Comparison of ENCODE assay signal across 8 cellular contexts in the genomic region with DNA sequence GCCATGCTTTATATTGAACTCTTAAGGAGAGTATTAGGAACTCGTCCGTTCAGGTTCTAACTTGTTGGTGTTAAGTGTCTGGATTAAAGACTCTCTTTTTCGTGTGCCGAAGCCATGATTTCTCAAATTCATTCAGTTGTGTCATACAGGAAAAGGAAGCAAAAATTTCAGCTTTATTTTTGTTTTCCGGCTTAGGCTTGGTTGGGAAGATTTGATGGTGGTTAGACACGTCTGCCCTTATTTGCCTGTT. TPM values are rescaled to one million over a fixed set of nuclear protein-coding genes. Genes with fewer than 3 reads are reported as not detected.
DNase-seq lines count a peak whose midpoint lies in the region; ATAC-seq and TF ChIP-seq lines count a peak whose summit lies in the region.

No MANE protein-coding gene starts in this region.

- no peak overlapping the region for H3K9ac ChIP-seq in HUES48 (ENCODE audit: low read depth, low read length)

- peak overlapping the region; percentile 74 for H3K27ac ChIP-seq in CD4-positive, CD25-positive, alpha-beta regulatory T cell (ENCODE audit: insufficient read depth, low read length, poor library complexity, severe bottlenecking)
- H3K27ac ChIP-seq in HUES48 (ENCODE audit: low read depth, low read length) (peak overlapping the region; percentile 50), brain microvascular endothelial cell (peak overlapping the region; percentile 48), vagina (peak overlapping the region; percentile 60)

- H3K36me3 ChIP-seq in CD4-positive, CD25-positive, alpha-beta regulatory T cell (ENCODE audit: control insufficient read depth, insufficient read depth, low read length) = peaks cover 13% of the 10 kb centered on the region
- H3K36me3 ChIP-seq in HUES48 (ENCODE audit: control insufficient read depth, insufficient read depth, low read length) (peaks cover 10% of the 10 kb centered on the region; the same call in 1 of the 2 replicates), brain microvascular endothelial cell (replicated peaks) (peaks cover 15% of the 10 kb centered on the region), vagina (peaks cover 0 to 8% of the 10 kb centered on the region in 2 donors)

- intact Hi-C loops in vagina (cut with DNase I) = no loop called here
- intact Hi-C loops in sciatic nerve (cut with DNase I) = no loop called here

- TF ChIP-seq CTCF in brain microvascular endothelial cell (IDR thresholded peaks at IDR 0.05; ENCODE audit: low read depth, low read length, missing control alignments) (no peak), vagina (IDR thresholded peaks at IDR 0.05) (no peak)

- peak in 1 of 3 donors; percentile 20 for DNase-seq in CD4-positive, CD25-positive, alpha-beta regulatory T cell
- DNase-seq in brain microvascular endothelial cell (no peak), memory B cell (ENCODE audit: low spot score in 2 of 2) (no peak), vagina (ENCODE audit: extremely low spot score in 2 of 2) (no peak), sciatic nerve (ENCODE audit: low spot score) (no peak)
- no peak for DNase-seq in activated CD4-positive, alpha-beta T cell treated with anti-CD3 and anti-CD28 coated beads, Interleukin-2, amount 50 U/mL, for 1 hour

- ATAC-seq in CD4-positive, CD25-positive, alpha-beta regulatory T cell (ENCODE audit: low read depth in 2 of 2) = no peak
- ATAC-seq in memory B cell (ENCODE audit: low read depth) (no peak), sciatic nerve (no peak), GM18867 (IDR thresholded peaks at IDR 0.05; ENCODE audit: unreplicated experiment) (no peak)

- H3K4me1 ChIP-seq in CD4-positive, CD25-positive, alpha-beta regulatory T cell (ENCODE audit: control insufficient read depth, insufficient read depth, low read length, poor library complexity, severe bottlenecking) = peaks cover 40% of the 10 kb centered on the region
- H3K4me1 ChIP-seq in HUES48 (ENCODE audit: control insufficient read depth, insufficient read depth, low read length) = peaks cover 14% of the 10 kb centered on the region
- H3K4me1 ChIP-seq in vagina = peaks cover 37% of the 10 kb centered on the region

- H3K9me3 ChIP-seq in CD4-positive, CD25-positive, alpha-beta regulatory T cell (ENCODE audit: control insufficient read depth in 2 of 2, low read length in 2 of 2) = no peaks in the 10 kb centered on the region
- H3K9me3 ChIP-seq in HUES48 (ENCODE audit: control insufficient read depth, insufficient read depth, low read length) (no peaks in the 10 kb centered on the region), vagina (no peaks in the 10 kb centered on the region)

- H3K36me3 Mint-ChIP-seq in CD4-positive, CD25-positive, alpha-beta regulatory T cell = peaks cover 3% of the 10 kb centered on the region
- H3K36me3 Mint-ChIP-seq in memory B cell = peaks cover 7% of the 10 kb centered on the region

- no peaks in the 10 kb centered on the region for H3K27me3 Mint-ChIP-seq in CD4-positive, CD25-positive, alpha-beta regulatory T cell
- no peaks in the 10 kb centered on the region for H3K27me3 Mint-ChIP-seq in memory B cell

- H3K27me3 ChIP-seq in CD4-positive, CD25-positive, alpha-beta regulatory T cell (ENCODE audit: control insufficient read depth, insufficient read depth, low read length) = no peaks in the 10 kb centered on the region
- no peaks in the 10 kb centered on the region for H3K27me3 ChIP-seq in HUES48 (ENCODE audit: control insufficient read depth, insufficient read depth, low read length)
- no peaks in the 10 kb centered on the region for H3K27me3 ChIP-seq in brain microvascular endothelial cell (replicated peaks)
- no peaks in the 10 kb centered on the region for H3K27me3 ChIP-seq in vagina

- peak overlapping the region; percentile 96 for H3K4me3 ChIP-seq in CD4-positive, CD25-positive, alpha-beta regulatory T cell (ENCODE audit: low read depth, low read length)
- peak overlapping the region; percentile 80 for H3K4me3 ChIP-seq in HUES48 (ENCODE audit: low read depth, low read length)
- peak overlapping the region; percentile 64 for H3K4me3 ChIP-seq in brain microvascular endothelial cell (ENCODE audit: low read depth, low read length)
- H3K4me3 ChIP-seq in vagina = peak overlapping the region; percentile 57 to 66

- no peaks in the 10 kb centered on the region for H3K9me3 Mint-ChIP-seq in CD4-positive, CD25-positive, alpha-beta regulatory T cell
- H3K9me3 Mint-ChIP-seq in memory B cell = no peaks in the 10 kb centered on the region

- in situ Hi-C loops in brain microvascular endothelial cell (cut with HindIII; ENCODE audit: low pct_ligation_motif_present, low sequenced_read_pairs) = loop anchor here (25.0 kb wide), 1 partner anchor 309 kb away; no protein-coding TSS in a partner anchor

- no peak for TF ChIP-seq POLR2A in vagina (IDR thresholded peaks at IDR 0.05)

- peak overlapping the region; percentile 90 to 99 (median 94) for H3K4me3 Mint-ChIP-seq in CD4-positive, CD25-positive, alpha-beta regulatory T cell
- peak overlapping the region; percentile 82 for H3K4me3 Mint-ChIP-seq in memory B cell

- H3K4me1 Mint-ChIP-seq in CD4-positive, CD25-positive, alpha-beta regulatory T cell = peaks cover 16 to 53% (median 40%) of the 10 kb centered on the region in 4 donors
- H3K4me1 Mint-ChIP-seq in memory B cell = peaks cover 27% of the 10 kb centered on the region

- H3K27ac Mint-ChIP-seq in CD4-positive, CD25-positive, alpha-beta regulatory T cell = peak overlapping the region; percentile 95 to 96 (median 96)
- peak overlapping the region; percentile 93 for H3K27ac Mint-ChIP-seq in memory B cell

RNA-seq across cellular contexts. Expression of gene DNAJC5, which starts 0.9 kb away (rescaled TPM):
- 34.9 TPM for total RNA-seq in CD4-positive, CD25-positive, alpha-beta regulatory T cell
- 1 to 10 TPM; 5.0 to 7.0 (median 5.8) TPM for polyA plus RNA-seq in CD4-positive, CD25-positive, alpha-beta regulatory T cell
- total RNA-seq in vagina (25.8 TPM), sciatic nerve (30.1 TPM)

RNA-seq across cellular contexts. Expression of gene TPD52L2, which starts 30.7 kb away (rescaled TPM):
- total RNA-seq in CD4-positive, CD25-positive, alpha-beta regulatory T cell = 33.7 TPM
- polyA plus RNA-seq in CD4-positive, CD25-positive, alpha-beta regulatory T cell = 10 to 100 TPM; 69.0 to 72.1 (median 69.9) TPM
- 90.1 TPM for total RNA-seq in vagina
- 69.1 TPM for total RNA-seq in sciatic nerve

RNA-seq across cellular contexts. Expression of gene ABHD16B, which starts 34.5 kb away (rescaled TPM):
- total RNA-seq in CD4-positive, CD25-positive, alpha-beta regulatory T cell = not detected
- under 1 TPM in 1 of 4 donors, not detected in 3; 0.21 TPM for polyA plus RNA-seq in CD4-positive, CD25-positive, alpha-beta regulatory T cell
- total RNA-seq in vagina (not detected), sciatic nerve (not detected)
